Comparison of ENCODE assay signal across 1 cellular context in genomic region chrX:16786791-16787735, GRCh38.
TF ChIP-seq lines count a peak whose summit lies in the region.

No MANE protein-coding gene starts in this region.

TF ChIP-seq in A549, 52 proteins besides CTCF, POLR2A, EP300 and RAD21 (continued from another document):
- TF ChIP-seq TP53 (CRISPR knock-in tag; IDR thresholded peaks at IDR 0.05) = no peak
- TF ChIP-seq, protein P1, sequence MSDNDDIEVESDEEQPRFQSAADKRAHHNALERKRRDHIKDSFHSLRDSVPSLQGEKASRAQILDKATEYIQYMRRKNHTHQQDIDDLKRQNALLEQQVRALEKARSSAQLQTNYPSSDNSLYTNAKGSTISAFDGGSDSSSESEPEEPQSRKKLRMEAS (IDR thresholded peaks at IDR 0.05) = peak; percentile 60; the same call in 1 of the 2 replicates
- TF ChIP-seq HOXB5 (CRISPR knock-in tag; IDR thresholded peaks at IDR 0.05) = no peak
- TF ChIP-seq CEBPB (IDR thresholded peaks at IDR 0.05) = peak; percentile 15 to 72; a peak in 3 of 4 replicates
TF ChIP-seq in A549: peak in this region for 2.
